Comparison of ENCODE assay signal across 2 cellular contexts in the genomic region with DNA sequence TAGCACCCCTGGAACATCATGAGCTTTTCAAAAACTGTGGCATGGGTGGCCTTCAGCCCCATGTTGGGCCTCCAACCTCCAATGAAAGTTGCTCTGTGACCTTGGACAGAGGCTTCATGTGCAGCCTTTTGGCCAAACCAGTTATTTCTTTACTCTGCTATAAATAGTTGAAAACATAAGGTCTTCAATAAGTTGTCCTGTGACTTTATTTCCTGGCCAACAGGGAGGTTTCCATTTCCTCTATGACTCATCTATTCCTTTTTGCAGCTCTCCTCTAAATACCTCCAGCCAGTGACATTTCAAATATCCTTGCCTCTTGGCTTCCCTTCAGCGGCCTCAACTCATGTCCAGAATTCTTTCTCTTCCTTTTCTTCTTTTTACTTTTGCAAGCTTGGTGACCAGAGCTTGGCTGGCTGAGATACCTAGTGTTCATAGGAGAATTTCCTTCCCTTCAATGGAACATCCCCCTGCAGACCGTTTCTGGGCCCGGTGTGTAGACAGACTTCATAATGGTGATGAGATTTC.
TF ChIP-seq lines count a peak whose summit lies in the region.

No MANE protein-coding gene starts in this region.

TF ChIP-seq in A549, 52 proteins besides CTCF, POLR2A, EP300 and RAD21 (continued from another document):
- TF ChIP-seq, protein P1, sequence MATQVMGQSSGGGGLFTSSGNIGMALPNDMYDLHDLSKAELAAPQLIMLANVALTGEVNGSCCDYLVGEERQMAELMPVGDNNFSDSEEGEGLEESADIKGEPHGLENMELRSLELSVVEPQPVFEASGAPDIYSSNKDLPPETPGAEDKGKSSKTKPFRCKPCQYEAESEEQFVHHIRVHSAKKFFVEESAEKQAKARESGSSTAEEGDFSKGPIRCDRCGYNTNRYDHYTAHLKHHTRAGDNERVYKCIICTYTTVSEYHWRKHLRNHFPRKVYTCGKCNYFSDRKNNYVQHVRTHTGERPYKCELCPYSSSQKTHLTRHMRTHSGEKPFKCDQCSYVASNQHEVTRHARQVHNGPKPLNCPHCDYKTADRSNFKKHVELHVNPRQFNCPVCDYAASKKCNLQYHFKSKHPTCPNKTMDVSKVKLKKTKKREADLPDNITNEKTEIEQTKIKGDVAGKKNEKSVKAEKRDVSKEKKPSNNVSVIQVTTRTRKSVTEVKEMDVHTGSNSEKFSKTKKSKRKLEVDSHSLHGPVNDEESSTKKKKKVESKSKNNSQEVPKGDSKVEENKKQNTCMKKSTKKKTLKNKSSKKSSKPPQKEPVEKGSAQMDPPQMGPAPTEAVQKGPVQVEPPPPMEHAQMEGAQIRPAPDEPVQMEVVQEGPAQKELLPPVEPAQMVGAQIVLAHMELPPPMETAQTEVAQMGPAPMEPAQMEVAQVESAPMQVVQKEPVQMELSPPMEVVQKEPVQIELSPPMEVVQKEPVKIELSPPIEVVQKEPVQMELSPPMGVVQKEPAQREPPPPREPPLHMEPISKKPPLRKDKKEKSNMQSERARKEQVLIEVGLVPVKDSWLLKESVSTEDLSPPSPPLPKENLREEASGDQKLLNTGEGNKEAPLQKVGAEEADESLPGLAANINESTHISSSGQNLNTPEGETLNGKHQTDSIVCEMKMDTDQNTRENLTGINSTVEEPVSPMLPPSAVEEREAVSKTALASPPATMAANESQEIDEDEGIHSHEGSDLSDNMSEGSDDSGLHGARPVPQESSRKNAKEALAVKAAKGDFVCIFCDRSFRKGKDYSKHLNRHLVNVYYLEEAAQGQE (IDR thresholded peaks at IDR 0.05): peak; percentile 51; the same call in 1 of the 2 replicates
- TF ChIP-seq ZNF302 (CRISPR knock-in tag; IDR thresholded peaks at IDR 0.05): no peak
- no peak for TF ChIP-seq PBX3 (IDR thresholded peaks at IDR 0.05)
- TF ChIP-seq FOSL2 (IDR thresholded peaks at IDR 0.05): peak; percentile 36; the same call in 1 of the 2 replicates
- TF ChIP-seq FOSL2 (CRISPR knock-in tag; IDR thresholded peaks at IDR 0.05): peak; percentile 89

TF ChIP-seq in HEK293, 187 proteins besides CTCF, POLR2A, EP300 and RAD21 (continued from another document):
- TF ChIP-seq, protein P2, sequence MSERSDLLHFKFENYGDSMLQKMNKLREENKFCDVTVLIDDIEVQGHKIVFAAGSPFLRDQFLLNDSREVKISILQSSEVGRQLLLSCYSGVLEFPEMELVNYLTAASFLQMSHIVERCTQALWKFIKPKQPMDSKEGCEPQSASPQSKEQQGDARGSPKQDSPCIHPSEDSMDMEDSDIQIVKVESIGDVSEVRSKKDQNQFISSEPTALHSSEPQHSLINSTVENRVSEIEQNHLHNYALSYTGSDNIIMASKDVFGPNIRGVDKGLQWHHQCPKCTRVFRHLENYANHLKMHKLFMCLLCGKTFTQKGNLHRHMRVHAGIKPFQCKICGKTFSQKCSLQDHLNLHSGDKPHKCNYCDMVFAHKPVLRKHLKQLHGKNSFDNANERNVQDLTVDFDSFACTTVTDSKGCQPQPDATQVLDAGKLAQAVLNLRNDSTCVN (tag by site-specific recombination; optimal IDR thresholded peaks at IDR 0.05): no peak
- TF ChIP-seq ZNF513 (tag by site-specific recombination; IDR thresholded peaks at IDR 0.05) (no peak), ZSCAN5A (tag by site-specific recombination; IDR thresholded peaks at IDR 0.05) (no peak), TCF7L2 (IDR thresholded peaks at IDR 0.05; ENCODE audit: borderline replicate concordance, low read depth, low read length) (no peak)
